10 cellular contexts compared by ENCODE assay signal in genomic region chr17:81387235-81388060, GRCh38. TPM values are rescaled to one million over a fixed set of nuclear protein-coding genes. Genes with fewer than 3 reads are reported as not detected.
DNase-seq lines count a peak whose midpoint lies in the region; ATAC-seq, FAIRE-seq and TF ChIP-seq lines count a peak whose summit lies in the region.
"Had no signal": no experiment of that assay in that cellular context is flagged by ENCODE, and none has a peak within 500 bp of the region (broad histone marks: within the 10 kb centered on the region; RNA-seq: fewer than 3 reads in every experiment).

No MANE protein-coding gene starts in this region.

- no peaks in the 10 kb centered on the region for H3K4me1 Mint-ChIP-seq in activated B cell treated with CpG ODN at 0.5 μM for 24 hours
- peaks cover 4% of the 10 kb centered on the region for H3K4me1 Mint-ChIP-seq in stimulated activated naive CD8-positive, alpha-beta T cell treated with anti-CD3 and anti-CD28 coated beads, Interleukin-15, Interleukin-2, amounts not matched to agents 100 ng/mL and 50 ng/mL, for 24 hours (ENCODE audit: low read depth)

- peak; percentile 38 for FAIRE-seq in endothelial cell of umbilical vein (lab: Jason Lieb, UNC)
- FAIRE-seq: GM18507, islet of Langerhans had no signal

- POLR2A ChIA-PET in activated B cell treated with CpG ODN at 0.5 μM for 24 hours (lab: Charles Lee) = no interaction called here
- POLR2A ChIA-PET in endothelial cell of umbilical vein (lab: Charles Lee) = no interaction called here

- H3K36me3 ChIP-seq in endothelial cell of umbilical vein (ENCODE audit: control insufficient read depth in 2 of 2, extremely low read depth in 1 of 2, insufficient read depth in 2 of 2, low read length in 2 of 2) = peaks cover 0 to 4% of the 10 kb centered on the region in 2 experiments

- no peaks in the 10 kb centered on the region for H3K36me3 Mint-ChIP-seq in activated B cell treated with CpG ODN at 0.5 μM for 24 hours (ENCODE audit: low read depth)
- H3K36me3 Mint-ChIP-seq in stimulated activated naive CD8-positive, alpha-beta T cell treated with anti-CD3 and anti-CD28 coated beads, Interleukin-15, Interleukin-2, amounts not matched to agents 100 ng/mL and 50 ng/mL, for 24 hours (ENCODE audit: low read depth) = no peaks in the 10 kb centered on the region

- dilution Hi-C loops in endothelial cell of umbilical vein (cut with MboI; ENCODE audit: extremely low pct_ligation_motif_present, low sequenced_read_pairs) = no loop called here

- H3K4me2 ChIP-seq in endothelial cell of umbilical vein (ENCODE audit: insufficient read depth, low read length) = peak overlapping the region; percentile 82

- peaks cover 6% of the 10 kb centered on the region for H3K79me2 ChIP-seq in endothelial cell of umbilical vein (ENCODE audit: control insufficient read depth, insufficient read depth, low read length)

- no peak for TF ChIP-seq POLR2A in endothelial cell of umbilical vein (IDR thresholded peaks at IDR 0.05; ENCODE audit: low read depth, low read length)

- peak overlapping the region; percentile 64 for H3K27ac ChIP-seq in endothelial cell of umbilical vein (ENCODE audit: insufficient read depth, low read depth, low read length)

- intact Hi-C loops in Right ventricle myocardium inferior (cut with DNase I) = loop anchor here (2.0 to 5.0 kb wide), 2 partner anchors 80 to 95 kb away; no protein-coding TSS in a partner anchor
- intact Hi-C loops in cardiac septum (cut with DNase I) = no loop called here
- intact Hi-C loops in activated B cell treated with CpG ODN at 0.5 μM for 24 hours (cut with micrococcal nuclease) = loop anchor here (5.0 kb wide), 1 partner anchor 135 kb away; no protein-coding TSS in a partner anchor
- intact Hi-C loops in endothelial cell of umbilical vein (cut with micrococcal nuclease) = no loop called here

- peak overlapping the region; percentile 92 for H3K9ac ChIP-seq in endothelial cell of umbilical vein (replicated peaks; ENCODE audit: extremely low read depth, insufficient read depth, low read length)

- H3K4me3 Mint-ChIP-seq in activated B cell treated with CpG ODN at 0.5 μM for 24 hours = peak overlapping the region; percentile 80
- peak overlapping the region; percentile 79 for H3K4me3 Mint-ChIP-seq in stimulated activated naive CD8-positive, alpha-beta T cell treated with anti-CD3 and anti-CD28 coated beads, Interleukin-15, Interleukin-2, amounts not matched to agents 100 ng/mL and 50 ng/mL, for 24 hours

- H3K4me1 ChIP-seq in endothelial cell of umbilical vein (ENCODE audit: control insufficient read depth, extremely low read depth, insufficient read depth, low read length) = peaks cover 23% of the 10 kb centered on the region
- H3K4me1 ChIP-seq in mononuclear cell (ENCODE audit: insufficient read depth, low read length) = peaks cover 26% of the 10 kb centered on the region

- DNase-seq in Right ventricle myocardium inferior (ENCODE audit: missing footprints) = peak; percentile 80
- DNase-seq in cardiac septum (ENCODE audit: low spot score) = no peak
- DNase-seq in activated B cell treated with CpG ODN at 0.5 μM for 24 hours = no peak
- peak; percentile 44 for DNase-seq in endothelial cell of umbilical vein (ENCODE audit: low read depth, low spot score)
- DNase-seq in A172 (ENCODE audit: low spot score) = no peak
- no peak for DNase-seq in NCI-H1436 treated with DMSO at 0.1 percent for 48 hours (lab: John Stamatoyannopoulos, UW)

- TSS peak; percentile 60 for BruUV-seq in endothelial cell of umbilical vein (replicated peaks; lab: Mats Ljungman, UMichigan)

- peaks cover 48% of the 10 kb centered on the region for H3K27me3 Mint-ChIP-seq in activated B cell treated with CpG ODN at 0.5 μM for 24 hours
- H3K27me3 Mint-ChIP-seq in stimulated activated naive CD8-positive, alpha-beta T cell treated with anti-CD3 and anti-CD28 coated beads, Interleukin-15, Interleukin-2, amounts not matched to agents 100 ng/mL and 50 ng/mL, for 24 hours = peaks cover 41% of the 10 kb centered on the region

- TF ChIP-seq CTCF in activated B cell treated with CpG ODN at 0.5 μM for 24 hours (IDR thresholded peaks at IDR 0.05) (no peak), endothelial cell of umbilical vein (IDR thresholded peaks at IDR 0.05; ENCODE audit: extremely low read depth in 1 of 2, insufficient read depth in 1 of 2, low read depth in 1 of 2, low read length in 2 of 2) (no peak)

- H3K27me3 ChIP-seq in endothelial cell of umbilical vein (ENCODE audit: control insufficient read depth in 2 of 2, insufficient read depth in 2 of 2, low read length in 2 of 2) (no peaks in the 10 kb centered on the region), mononuclear cell (ENCODE audit: insufficient read depth, low read length) (peaks cover 27% of the 10 kb centered on the region)

- H4K20me1 ChIP-seq in endothelial cell of umbilical vein (replicated peaks; ENCODE audit: control insufficient read depth, extremely low read depth, insufficient read depth, low read length) = no peaks in the 10 kb centered on the region

- no peaks in the 10 kb centered on the region for H3K9me3 Mint-ChIP-seq in activated B cell treated with CpG ODN at 0.5 μM for 24 hours
- no peaks in the 10 kb centered on the region for H3K9me3 Mint-ChIP-seq in stimulated activated naive CD8-positive, alpha-beta T cell treated with anti-CD3 and anti-CD28 coated beads, Interleukin-15, Interleukin-2, amounts not matched to agents 100 ng/mL and 50 ng/mL, for 24 hours

- ATAC-seq in Right ventricle myocardium inferior (peak; percentile 44), activated B cell treated with CpG ODN at 0.5 μM for 24 hours (ENCODE audit: low read depth) (peak; percentile 66)

- no peak overlapping the region for H3K27ac Mint-ChIP-seq in activated B cell treated with CpG ODN at 0.5 μM for 24 hours
- peak overlapping the region; percentile 58 for H3K27ac Mint-ChIP-seq in stimulated activated naive CD8-positive, alpha-beta T cell treated with anti-CD3 and anti-CD28 coated beads, Interleukin-15, Interleukin-2, amounts not matched to agents 100 ng/mL and 50 ng/mL, for 24 hours

- H3K4me3 ChIP-seq in endothelial cell of umbilical vein (replicated peaks in 1 of 3; ENCODE audit: insufficient read depth in 1 of 3, low read depth in 1 of 3, low read length in 3 of 3) (peak overlapping the region; percentile 71 to 86 (median 85)), mononuclear cell (ENCODE audit: low read length) (peak overlapping the region; percentile 44)

- no peaks in the 10 kb centered on the region for H3K9me3 ChIP-seq in endothelial cell of umbilical vein (replicated peaks; ENCODE audit: control insufficient read depth, insufficient read depth, low read length)
- H3K9me3 ChIP-seq in mononuclear cell (ENCODE audit: low read depth, low read length) = no peaks in the 10 kb centered on the region

- no peaks in the 10 kb centered on the region for H3K9me1 ChIP-seq in endothelial cell of umbilical vein (replicated peaks; ENCODE audit: control insufficient read depth, extremely low read depth, insufficient read depth, low read length)

- H2AFZ ChIP-seq in endothelial cell of umbilical vein (ENCODE audit: low read depth, low read length) = peak overlapping the region; percentile 76

- CTCF ChIA-PET in activated B cell treated with CpG ODN at 0.5 μM for 24 hours (lab: Charles Lee) (no interaction called here), endothelial cell of umbilical vein (lab: Charles Lee) (no interaction called here)

TF ChIP-seq in endothelial cell of umbilical vein, 7 proteins besides CTCF, POLR2A, EP300 and RAD21:
- TF ChIP-seq MYC (IDR thresholded peaks at IDR 0.05; ENCODE audit: low read depth, low read length) (no peak), EZH2 (IDR thresholded peaks at IDR 0.05; ENCODE audit: borderline replicate concordance, low read depth, low read length, severe bottlenecking) (no peak), GATA2 (IDR thresholded peaks at IDR 0.05; ENCODE audit: insufficient read depth, insufficient read length, low read depth, low read length) (no peak), FOS (IDR thresholded peaks at IDR 0.05; ENCODE audit: borderline replicate concordance, insufficient read depth, low read length) (no peak), MAX (IDR thresholded peaks at IDR 0.05; ENCODE audit: insufficient read depth, insufficient read length) (no peak), JUN (IDR thresholded peaks at IDR 0.05; ENCODE audit: borderline replicate concordance, insufficient read depth, insufficient read length, low read depth) (no peak), POLR2AphosphoS5 (IDR thresholded peaks at IDR 0.05; ENCODE audit: insufficient read depth, low read depth, low read length) (no peak)
TF ChIP-seq in endothelial cell of umbilical vein: peak in this region for 0.

RNA-seq across cellular contexts. Expression of gene BAHCC1, which starts 7.8 kb away (rescaled TPM):
- total RNA-seq in Right ventricle myocardium inferior = 9.9 TPM
- 13.5 TPM for total RNA-seq in cardiac septum
- total RNA-seq in activated B cell treated with CpG ODN at 0.5 μM for 24 hours = 0.13 and 0.42 TPM in 2 replicates
- total RNA-seq in endothelial cell of umbilical vein = 10.3 and 11.6 TPM in 2 replicates
- 4.7 and 7.1 TPM in 2 replicates for polyA plus RNA-seq in endothelial cell of umbilical vein
- 3.4 and 5.1 TPM in 2 replicates for polyA plus RNA-seq in endothelial cell of umbilical vein (2011; cell fraction: cytosol; rRNA removed)
- 15.2 and 19.3 TPM in 2 replicates for polyA plus RNA-seq in endothelial cell of umbilical vein (2011; cell fraction: nucleus; rRNA removed)
- polyA plus RNA-seq in endothelial cell of umbilical vein (2012) = 3.5 and 3.7 TPM in 2 replicates
- polyA minus RNA-seq in endothelial cell of umbilical vein = 7.4 and 14.0 TPM in 2 replicates
- 8.7 TPM for polyA minus RNA-seq in endothelial cell of umbilical vein (2011; cell fraction: cytosol; rRNA and poly(A)+ RNA removed)
- 3.3 and 10.0 TPM in 2 replicates for polyA minus RNA-seq in endothelial cell of umbilical vein (2011; cell fraction: nucleus; rRNA and poly(A)+ RNA removed)
- 2.0 TPM for total RNA-seq in mononuclear cell
- total RNA-seq in A172 (2014; rRNA removed; shearing (Covaris generic)) = 0.95 and 2.0 TPM in 2 replicates

Comparison
In these comparisons a context has a peak if more than half of its experiments do, and no peak if none do; other contexts are left out.
1. DNase-seq: peak in Right ventricle myocardium inferior (single experiment) and endothelial cell of umbilical vein (single experiment); none in cardiac septum (single experiment), activated B cell treated with CpG ODN at 0.5 μM for 24 hours (single experiment), A172 (single experiment) and NCI-H1436 treated with DMSO at 0.1 percent for 48 hours (single experiment).
2. intact Hi-C loops: an anchor here in Right ventricle myocardium inferior (2.0 to 5.0 kb wide) and activated B cell treated with CpG ODN at 0.5 μM for 24 hours (5.0 kb wide); none called in cardiac septum and endothelial cell of umbilical vein.